In genomic region chr15:50330921-50331320, GRCh38 we compare ENCODE assay signal across 18 cellular contexts. TPM values are rescaled to one million over a fixed set of nuclear protein-coding genes. Genes with fewer than 3 reads are reported as not detected.
A peak's percentile ranks its signal among the peaks of the same experiment; 100 is the strongest.
DNase-seq lines count a peak whose midpoint lies in the region; ATAC-seq, FAIRE-seq and TF ChIP-seq lines count a peak whose summit lies in the region.
"Had no signal": no experiment of that assay in that cellular context is flagged by ENCODE, and none has a peak within 500 bp of the region (broad histone marks: within the 10 kb centered on the region; RNA-seq: fewer than 3 reads in every experiment).

No MANE protein-coding gene starts in this region.

- WGBS in K562 (ENCODE audit: insufficient coverage, low coverage, missing lambda C conversion rate), result 74% methylated on average over 1 of the region's 1 CpG
- 100% methylated on average over 1 of the region's 1 CpG for WGBS in mesenchymal stem cell
- WGBS in right lobe of liver (ENCODE audit: insufficient coverage, low coverage, low lambda C conversion rate, missing lambda C conversion rate), result 100% methylated on average over 1 of the region's 1 CpG

- H3K9me3 ChIP-seq in K562 (replicated peaks; ENCODE audit: control insufficient read depth, insufficient read depth, low read depth, low read length) (no peaks in the 10 kb centered on the region), mesenchymal stem cell (ENCODE audit: control insufficient read depth, low read length) (no peaks in the 10 kb centered on the region), right lobe of liver (no peaks in the 10 kb centered on the region)
- H3K9me3 ChIP-seq: Caco-2, gastrocnemius medialis, pancreas had no signal

- ATAC-seq in HG02981 (IDR thresholded peaks at IDR 0.05; ENCODE audit: unreplicated experiment) (peak; percentile 63), K562 (peak; percentile 32), right lobe of liver (no peak)
- ATAC-seq: gastrocnemius medialis, pancreas had no signal

- H3K14ac ChIP-seq in mesenchymal stem cell (ENCODE audit: low read length in 2 of 2), result no peak overlapping the region

- TF ChIP-seq POLR2A in K562 (conservative IDR thresholded peaks at IDR 0.05) (no peak), right lobe of liver (IDR thresholded peaks at IDR 0.05) (no peak)

- no peak overlapping the region for H2BK5ac ChIP-seq in mesenchymal stem cell (ENCODE audit: low read depth, low read length, poor library complexity, severe bottlenecking)

- H2AK5ac ChIP-seq in mesenchymal stem cell (ENCODE audit: low read length, severe bottlenecking), result no peak overlapping the region

- H3K23ac ChIP-seq in mesenchymal stem cell (ENCODE audit: low read length in 2 of 2), result no peak overlapping the region

- peaks cover 13% of the 10 kb centered on the region for H3K79me1 ChIP-seq in mesenchymal stem cell (replicated peaks; ENCODE audit: low read length, poor library complexity, severe bottlenecking)

- no peaks in the 10 kb centered on the region for H3K36me3 ChIP-seq in K562 (ENCODE audit: control insufficient read depth, insufficient read depth, low read length)
- no peaks in the 10 kb centered on the region for H3K36me3 ChIP-seq in mesenchymal stem cell (ENCODE audit: control insufficient read depth in 1 of 2, insufficient read depth in 2 of 2, low read depth in 1 of 2, low read length in 2 of 2)
- H3K36me3 ChIP-seq in right lobe of liver, result no peaks in the 10 kb centered on the region
- H3K36me3 ChIP-seq: cardiac muscle cell, gastrocnemius medialis, pancreas had no signal

- POLR2A ChIA-PET in K562 (lab: Yijun Ruan, JAX), result interaction anchor here (0.9 to 1.0 kb wide), 2 partner anchors 12 to 52 kb away, joined by 3 to 5 read pairs; no protein-coding TSS in a partner anchor

- no peak overlapping the region for H3K4me2 ChIP-seq in K562 (ENCODE audit: insufficient read depth, low read length)
- H3K4me2 ChIP-seq in mesenchymal stem cell (ENCODE audit: low read length, poor library complexity, severe bottlenecking), result no peak overlapping the region
- H3K4me2 ChIP-seq: smooth muscle cell had no signal

- H3K4me1 Mint-ChIP-seq in activated CD4-positive, alpha-beta T cell treated with anti-CD3 and anti-CD28 coated beads, Interleukin-2, amount 10 ng/mL, durations not matched to agents 24 days and 14 days, result peaks cover 26% of the 10 kb centered on the region

- H4K91ac ChIP-seq in mesenchymal stem cell (ENCODE audit: low read length), result no peak overlapping the region

- BruUV-seq in K562 (replicated peaks; lab: Mats Ljungman, UMichigan), result no TSS peak

- H4K8ac ChIP-seq in mesenchymal stem cell (ENCODE audit: low read length), result no peak overlapping the region

- H3K4me3 ChIP-seq in K562, result no peak overlapping the region
- no peak overlapping the region for H3K4me3 ChIP-seq in mesenchymal stem cell (ENCODE audit: insufficient read depth in 1 of 2, low read depth in 1 of 2, low read length in 2 of 2)
- H3K4me3 ChIP-seq in right lobe of liver, result no peak overlapping the region
- H3K4me3 ChIP-seq: cardiac muscle cell, gastrocnemius medialis, pancreas, smooth muscle cell had no signal

- H3K27me3 Mint-ChIP-seq in activated CD4-positive, alpha-beta T cell treated with anti-CD3 and anti-CD28 coated beads, Interleukin-2, amount 10 ng/mL, durations not matched to agents 24 days and 14 days, result no peaks in the 10 kb centered on the region

- H3K18ac ChIP-seq in mesenchymal stem cell (ENCODE audit: low read depth in 1 of 2, low read length in 2 of 2), result no peak overlapping the region

- H2BK12ac ChIP-seq in mesenchymal stem cell (ENCODE audit: low read length in 2 of 2), result no peak overlapping the region

- CTCF ChIA-PET in K562 (lab: Yijun Ruan, JAX; ENCODE audit: low intra/inter-chr PET ratio), result no interaction called here

- H3K27me3 ChIP-seq in K562 (ENCODE audit: control insufficient read depth in 2 of 2, insufficient read depth in 2 of 2, low read length in 2 of 2), result no peaks in the 10 kb centered on the region
- H3K27me3 ChIP-seq in mesenchymal stem cell (ENCODE audit: control insufficient read depth in 1 of 2, insufficient read depth in 1 of 2, low read length in 2 of 2), result no peaks in the 10 kb centered on the region
- no peaks in the 10 kb centered on the region for H3K27me3 ChIP-seq in right lobe of liver
- H3K27me3 ChIP-seq: cardiac muscle cell, gastrocnemius medialis, pancreas had no signal

- no peak for TF ChIP-seq CTCF in K562 (IDR thresholded peaks at IDR 0.05 in 2 of 3, conservative IDR thresholded peaks at IDR 0.05 in 1 of 3; ENCODE audit: insufficient read depth in 2 of 3, low read depth in 1 of 3, low read length in 3 of 3)
- no peak for TF ChIP-seq CTCF in right lobe of liver (IDR thresholded peaks at IDR 0.05)

- H2AFZ ChIP-seq in K562 (ENCODE audit: low read depth, low read length) (no peak overlapping the region), mesenchymal stem cell (ENCODE audit: low read depth, low read length) (no peak overlapping the region)

- no peak overlapping the region for H3K4me3 Mint-ChIP-seq in activated CD4-positive, alpha-beta T cell treated with anti-CD3 and anti-CD28 coated beads, Interleukin-2, amount 10 ng/mL, durations not matched to agents 24 days and 14 days
- H3K4me3 Mint-ChIP-seq: HFFc6 had no signal

- peaks cover 24% of the 10 kb centered on the region for H3K36me3 Mint-ChIP-seq in activated CD4-positive, alpha-beta T cell treated with anti-CD3 and anti-CD28 coated beads, Interleukin-2, amount 10 ng/mL, durations not matched to agents 24 days and 14 days (ENCODE audit: low read depth)

- intact Hi-C loops in activated CD4-positive, alpha-beta T cell treated with anti-CD3 and anti-CD28 coated beads, Interleukin-2, amount 10 ng/mL, durations not matched to agents 24 days and 14 days (cut with micrococcal nuclease), result loop anchor here (1.0 to 2.0 kb wide), 2 partner anchors 24 to 93 kb away; partner anchors contain the start of genes GABPB1 and USP8
- intact Hi-C loops in K562 (cut with micrococcal nuclease) (no loop called here), right lobe of liver (cut with DNase I) (no loop called here)

- no peak overlapping the region for H3K27ac ChIP-seq in K562 (ENCODE audit: extremely low read depth, low read depth, low read length)
- H3K27ac ChIP-seq in mesenchymal stem cell (ENCODE audit: low read length, poor library complexity, severe bottlenecking), result no peak overlapping the region
- no peak overlapping the region for H3K27ac ChIP-seq in right lobe of liver
- H3K27ac ChIP-seq: cardiac muscle cell, gastrocnemius medialis, pancreas had no signal

- no peak for TF ChIP-seq EP300 in K562 (IDR thresholded peaks at IDR 0.05; ENCODE audit: low read length)

- H2BK120ac ChIP-seq in mesenchymal stem cell (ENCODE audit: low read depth, low read length), result no peak overlapping the region

- no peak overlapping the region for H3K9ac ChIP-seq in K562 (ENCODE audit: insufficient read depth in 1 of 2, low read depth in 2 of 2, low read length in 2 of 2)
- no peak overlapping the region for H3K9ac ChIP-seq in mesenchymal stem cell (ENCODE audit: low read length)

- DNase-seq in activated CD4-positive, alpha-beta T cell treated with anti-CD3 and anti-CD28 coated beads, Interleukin-2, amount 10 ng/mL, durations not matched to agents 24 days and 14 days, result peak; percentile 54
- no peak for DNase-seq in activated CD4-positive, alpha-beta T cell treated with anti-CD3 and anti-CD28 coated beads, Interleukin-2, amount 50 U/mL, for 1 hour
- DNase-seq in K562 (ENCODE audit: extremely low read depth in 1 of 4, low spot score in 3 of 4) (no peak), mesenchymal stem cell (peak; percentile 70), COR-L47 (lab: John Stamatoyannopoulos, UW) (no peak), NCI-H2107 treated with DMSO at 0.1 percent for 48 hours (lab: John Stamatoyannopoulos, UW; ENCODE audit: unreplicated experiment) (no peak), right lobe of liver (no peak)
- DNase-seq: activated CD4-positive, alpha-beta T cell treated with anti-CD3 and anti-CD28 coated beads, Interleukin-2, amount 50 U/mL, for 48 hours; Caco-2; gastrocnemius medialis; HFFc6; NCI-H187; NCI-H774; pancreas had no signal

- H3K4me1 ChIP-seq in K562 (replicated peaks in 1 of 2; ENCODE audit: control insufficient read depth in 2 of 2, insufficient read depth in 2 of 2, low read length in 2 of 2), result no peaks in the 10 kb centered on the region
- H3K4me1 ChIP-seq in mesenchymal stem cell (ENCODE audit: control insufficient read depth, insufficient read depth, low read depth, low read length), result no peaks in the 10 kb centered on the region
- no peaks in the 10 kb centered on the region for H3K4me1 ChIP-seq in right lobe of liver
- H3K4me1 ChIP-seq: Caco-2, gastrocnemius medialis, pancreas had no signal

- no peak overlapping the region for H2BK15ac ChIP-seq in mesenchymal stem cell (ENCODE audit: low read depth, poor library complexity, severe bottlenecking)

- no peak for FAIRE-seq in K562 (lab: Jason Lieb, UNC)
- FAIRE-seq: keratinocyte, pancreas had no signal

- in situ Hi-C loops in K562 (cut with MboI), result no loop called here

- no peaks in the 10 kb centered on the region for H4K20me1 ChIP-seq in K562 (replicated peaks; ENCODE audit: control insufficient read depth, insufficient read depth, low read length)

- TF ChIP-seq RAD21 in K562 (CRISPR knock-in tag; conservative IDR thresholded peaks at IDR 0.05 in 1 of 2, IDR thresholded peaks at IDR 0.05 in 1 of 2), result no peak

- H3K79me2 ChIP-seq in K562 (ENCODE audit: control insufficient read depth, insufficient read depth, low read length), result peaks cover 4% of the 10 kb centered on the region; the same call in 1 of the 3 replicates

- H3K9me1 ChIP-seq in K562 (ENCODE audit: control insufficient read depth, insufficient read depth, low read length), result no peaks in the 10 kb centered on the region

- H3K4ac ChIP-seq in mesenchymal stem cell (ENCODE audit: low read depth in 1 of 2, low read length in 2 of 2), result no peak overlapping the region

- H3K9me3 Mint-ChIP-seq in activated CD4-positive, alpha-beta T cell treated with anti-CD3 and anti-CD28 coated beads, Interleukin-2, amount 10 ng/mL, durations not matched to agents 24 days and 14 days, result peaks cover 4% of the 10 kb centered on the region
- H3K9me3 Mint-ChIP-seq: HFFc6 had no signal

- peak overlapping the region; percentile 36 for H3K27ac Mint-ChIP-seq in activated CD4-positive, alpha-beta T cell treated with anti-CD3 and anti-CD28 coated beads, Interleukin-2, amount 10 ng/mL, durations not matched to agents 24 days and 14 days

RNA-seq across cellular contexts. Expression of gene GABPB1, which starts 24.1 kb away (rescaled TPM):
- 78.3 and 79.5 TPM in 2 replicates for total RNA-seq in activated CD4-positive, alpha-beta T cell treated with anti-CD3 and anti-CD28 coated beads, Interleukin-2, amount 10 ng/mL, durations not matched to agents 24 days and 14 days
- total RNA-seq in K562 (2011; cell fraction: chromatin; rRNA removed; ENCODE audit: low replicate concordance), result 20.9 and 46.9 TPM in 2 replicates
- total RNA-seq in K562 (2011; cell fraction: nucleolus; rRNA removed), result 12.6 and 15.2 TPM in 2 replicates
- 22.4 and 23.0 TPM in 2 replicates for total RNA-seq in K562 (2011; cell fraction: nucleoplasm; rRNA removed)
- 34.7 and 36.2 TPM in 2 replicates for total RNA-seq in K562 (2014; rRNA removed)
- 40.6 and 48.4 TPM in 2 replicates for total RNA-seq in K562 (2014; rRNA removed; fragmentation: Illumina TruSeq; extraction: Trizol)
- total RNA-seq in K562 (2015; rRNA removed; fragmentation: Illumina TruSeq; extraction: Trizol), result 35.1 and 35.2 TPM in 2 replicates
- total RNA-seq in K562 (2021), result 31.3 and 33.0 TPM in 2 replicates
- 40.7 and 42.3 TPM in 2 replicates for polyA plus RNA-seq in K562 (2011; rRNA removed)
- polyA plus RNA-seq in K562 (2011; cell fraction: cytosol; rRNA removed), result 26.2 and 26.9 TPM in 2 replicates
- polyA plus RNA-seq in K562 (2011; cell fraction: nucleus; rRNA removed), result 22.3 and 34.8 TPM in 2 replicates
- polyA plus RNA-seq in K562 (2012), result 20.9 and 26.6 TPM in 2 replicates
- polyA plus RNA-seq in K562 (2014; fragmentation: Illumina TruSeq; extraction: Trizol), result 33.2 and 38.5 TPM in 2 replicates
- polyA plus RNA-seq in K562 (2014; fragmentation: Nextera tagmentation; extraction: Ambion mirVana), result 10 to 100 TPM; 11.8 to 16.8 TPM
- 28.7 and 31.0 TPM in 2 replicates for polyA plus RNA-seq in K562 (2014; rRNA removed)
- polyA minus RNA-seq in K562 (2011; rRNA and poly(A)+ RNA removed), result 62.9 and 68.5 TPM in 2 replicates
- 12.8 and 24.4 TPM in 2 replicates for polyA minus RNA-seq in K562 (2011; cell fraction: cytosol; rRNA and poly(A)+ RNA removed)
- polyA minus RNA-seq in K562 (2011; cell fraction: nucleus; rRNA and poly(A)+ RNA removed), result 16.0 and 33.4 TPM in 2 replicates
- polyA plus RNA-seq in mesenchymal stem cell (2013, experiment 1 of 2), result 13.3 TPM
- 13.4 TPM for polyA plus RNA-seq in mesenchymal stem cell (2013, experiment 2 of 2)
- total RNA-seq in right lobe of liver, result 10 to 100 TPM in 2 of 6 experiments, 1 to 10 TPM in 4; 5.4 to 10.5 (median 9.4) TPM

Comparison
In these comparisons a context has a peak if more than half of its experiments do, and no peak if none do; other contexts are left out.
1. DNase-seq: peak in activated CD4-positive, alpha-beta T cell treated with anti-CD3 and anti-CD28 coated beads, Interleukin-2, amount 10 ng/mL, durations not matched to agents 24 days and 14 days (single experiment) and mesenchymal stem cell (single experiment); none in activated CD4-positive, alpha-beta T cell treated with anti-CD3 and anti-CD28 coated beads, Interleukin-2, amount 50 U/mL, for 1 hour (single experiment), K562 (0 of 4), COR-L47 (single experiment), NCI-H2107 treated with DMSO at 0.1 percent for 48 hours (single experiment) and right lobe of liver (0 of 3).
2. ATAC-seq: peak in HG02981 (single experiment) and K562 (single experiment); none in right lobe of liver (0 of 4).